In the genomic region with DNA sequence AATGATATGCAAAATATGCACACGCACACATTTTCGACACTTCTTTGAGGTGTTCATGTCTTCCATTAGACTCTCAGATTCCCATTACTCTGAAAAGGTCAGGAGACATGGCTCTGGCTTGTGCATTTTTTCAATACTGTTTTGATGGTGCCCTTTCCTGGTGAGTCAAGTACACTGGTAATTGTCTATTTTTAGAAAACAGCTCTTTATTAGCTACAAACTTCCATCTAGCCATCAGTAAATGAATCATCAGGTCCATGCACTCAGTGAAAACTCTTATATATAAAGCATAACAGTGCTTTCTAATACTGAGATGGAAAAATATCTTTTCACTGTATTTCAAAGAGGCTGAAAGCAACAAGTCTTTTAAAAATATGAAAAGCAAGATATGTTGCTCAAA, we compare ENCODE assay signal across 26 cellular contexts.
"Had no signal": no experiment of that assay in that cellular context is flagged by ENCODE, and none has a peak within 500 bp of the region (broad histone marks: within the 10 kb centered on the region; RNA-seq: fewer than 3 reads in every experiment).

No MANE protein-coding gene starts in this region.

- H3K27ac ChIP-seq: coronary artery, heart right ventricle, left ventricle myocardium inferior, lower lobe of right lung, neutrophil, parathyroid adenoma, right lobe of liver, thyroid gland had no signal

- H3K36me3 ChIP-seq: heart right ventricle, left ventricle myocardium inferior, lower lobe of right lung, neutrophil, right lobe of liver, thyroid gland had no signal

- H3K36me3 Mint-ChIP-seq: naive B cell; natural killer cell treated with Interleukin-12 subunit alpha and Interleukin-12 subunit beta and Interleukin-15 and Interleukin-18, amount 100 ng/mL, for 72 hours had no signal

- H3K4me3 Mint-ChIP-seq: effector memory CD8-positive, alpha-beta T cell; naive B cell; natural killer cell treated with Interleukin-12 subunit alpha and Interleukin-12 subunit beta and Interleukin-15 and Interleukin-18, amount 100 ng/mL, for 72 hours; neural crest cell; stimulated activated naive CD8-positive, alpha-beta T cell treated with anti-CD3 and anti-CD28 coated beads, Interleukin-15, amount 100 ng/mL, for 72 hours had no signal

- H3K4me3 ChIP-seq: coronary artery, heart right ventricle, left ventricle myocardium inferior, lower lobe of right lung, right lobe of liver, smooth muscle cell, thyroid gland had no signal

- FAIRE-seq: endometrium, islet of Langerhans had no signal

- H3K79me2 ChIP-seq: parathyroid adenoma had no signal

- H3K4me1 ChIP-seq: left ventricle myocardium inferior, lower lobe of right lung, parathyroid adenoma, right lobe of liver, thyroid gland had no signal

- H2AFZ ChIP-seq: parathyroid adenoma had no signal

- H3K9ac ChIP-seq: parathyroid adenoma had no signal

- H3K4me2 ChIP-seq: smooth muscle cell had no signal

- H3K9me3 Mint-ChIP-seq: effector memory CD8-positive, alpha-beta T cell; natural killer cell treated with Interleukin-12 subunit alpha and Interleukin-12 subunit beta and Interleukin-15 and Interleukin-18, amount 100 ng/mL, for 72 hours; neural crest cell had no signal

- H3K27ac Mint-ChIP-seq: effector memory CD8-positive, alpha-beta T cell; naive B cell; natural killer cell treated with Interleukin-12 subunit alpha and Interleukin-12 subunit beta and Interleukin-15 and Interleukin-18, amount 100 ng/mL, for 72 hours; progenitor cell of endocrine pancreas; stimulated activated naive CD8-positive, alpha-beta T cell treated with anti-CD3 and anti-CD28 coated beads, Interleukin-15, amount 100 ng/mL, for 72 hours had no signal

- H3K9me3 ChIP-seq: heart right ventricle, left ventricle myocardium inferior, lower lobe of right lung, neutrophil, right lobe of liver, thyroid gland had no signal

- DNase-seq: effector memory CD8-positive, alpha-beta T cell; foreskin melanocyte; glutamatergic neuron; heart right ventricle; hippocampal formation; left colon; left ventricle myocardium inferior; lower lobe of right lung; naive B cell; right lobe of liver; stimulated activated CD4-positive, alpha-beta T cell treated with anti-CD3 and anti-CD28 coated beads, Interleukin-12 subunit alpha, Interleukin-12 subunit beta, amount 100 ng/mL, for 4 hours; stimulated activated CD4-positive, alpha-beta T cell treated with anti-CD3 and anti-CD28 coated beads, Interleukin-1b, Interleukin-23, amount 100 ng/mL, for 48 hours; stimulated activated CD4-positive, alpha-beta T cell treated with anti-CD3 and anti-CD28 coated beads, Interleukin-4, amount 100 ng/mL, for 1 hour; stimulated activated CD8-positive, alpha-beta memory T cell treated with anti-CD3 and anti-CD28 coated beads, Interleukin-4, amount 100 ng/mL, for 48 hours; stimulated activated naive CD4-positive, alpha-beta T cell; stimulated activated naive CD8-positive, alpha-beta T cell treated with anti-CD3 and anti-CD28 coated beads, Interleukin-15, amount 100 ng/mL, for 72 hours; thyroid gland had no signal

- H3K4me1 Mint-ChIP-seq: naive B cell; neural crest cell; stimulated activated naive CD8-positive, alpha-beta T cell treated with anti-CD3 and anti-CD28 coated beads, Interleukin-15, amount 100 ng/mL, for 72 hours had no signal

- H3K27me3 ChIP-seq: heart right ventricle, right lobe of liver, thyroid gland had no signal
